In the genomic region with DNA sequence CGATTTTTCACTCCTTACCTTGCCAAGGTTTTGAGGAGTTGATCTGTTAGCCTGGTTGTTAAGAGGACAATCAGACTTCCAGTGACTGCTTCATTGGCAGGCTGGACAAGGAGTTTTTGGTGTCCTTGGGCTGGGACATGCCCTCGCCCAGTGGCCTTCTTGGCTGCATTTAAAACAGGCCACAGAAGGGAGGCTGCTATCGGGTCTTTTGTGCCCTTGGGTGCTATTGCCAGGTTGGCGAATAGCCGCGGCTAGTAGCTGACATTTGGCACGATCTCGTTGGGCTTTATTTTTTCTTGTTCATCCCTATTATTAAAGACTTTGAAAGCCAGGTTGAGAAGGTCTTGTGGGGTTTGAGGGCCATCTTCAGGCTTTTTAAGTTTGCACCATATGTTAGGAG, we compare ENCODE assay signal across 8 cellular contexts.
"Had no signal": no experiment of that assay in that cellular context is flagged by ENCODE, and none has a peak within 500 bp of the region (broad histone marks: within the 10 kb centered on the region; RNA-seq: fewer than 3 reads in every experiment).

No MANE protein-coding gene starts in this region.

- ATAC-seq: HCT116, HepG2 had no signal

- DNase-seq: GM23248, GOT3, H7, HFFc6, KBM-7 had no signal

- FAIRE-seq: HepG2 had no signal

- H3K4me3 ChIP-seq: GM23248, HAP-1 had no signal

- H3K36me3 ChIP-seq: HAP-1 had no signal
